Comparison of ENCODE assay signal across 10 cellular contexts in the genomic region with DNA sequence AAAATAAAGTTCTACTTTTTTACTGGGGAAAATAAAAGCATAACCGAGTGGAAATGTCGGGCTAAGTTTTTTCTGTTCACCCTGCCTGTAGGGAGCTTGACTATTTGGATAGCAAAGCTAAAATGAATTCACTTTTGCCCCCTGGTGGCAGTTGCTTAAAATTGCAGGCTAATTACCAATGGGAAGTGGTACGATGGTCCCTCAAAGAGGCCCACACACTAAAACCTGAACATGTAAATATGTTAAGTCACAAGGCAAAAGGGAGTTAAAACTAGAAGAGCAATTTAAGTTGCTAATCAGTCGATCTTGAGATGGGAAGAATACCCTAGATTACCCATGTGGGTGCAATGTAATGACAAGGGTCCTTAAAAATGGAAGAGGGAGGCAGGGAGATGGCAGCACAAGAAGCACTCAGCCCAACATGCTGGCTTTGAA. TPM values are rescaled to one million over a fixed set of nuclear protein-coding genes. Genes with fewer than 3 reads are reported as not detected.
DNase-seq lines count a peak whose midpoint lies in the region; ATAC-seq, FAIRE-seq and TF ChIP-seq lines count a peak whose summit lies in the region.
"Had no signal": no experiment of that assay in that cellular context is flagged by ENCODE, and none has a peak within 500 bp of the region (broad histone marks: within the 10 kb centered on the region; RNA-seq: fewer than 3 reads in every experiment).

No MANE protein-coding gene starts in this region.

- no peaks in the 10 kb centered on the region for H3K27me3 ChIP-seq in small intestine (ENCODE audit: control insufficient read depth in 2 of 2, insufficient read depth in 2 of 2, low read length in 2 of 2)
- H3K27me3 ChIP-seq: right atrium auricular region had no signal

- H3K36me3 ChIP-seq in small intestine (ENCODE audit: control insufficient read depth in 2 of 2, insufficient read depth in 2 of 2, low read length in 2 of 2), result no peaks in the 10 kb centered on the region
- H3K36me3 ChIP-seq: right atrium auricular region had no signal

- H3K27me3 Mint-ChIP-seq in chondrocyte (ENCODE audit: low read depth), result peaks cover 33% of the 10 kb centered on the region

- no peak overlapping the region for H3K4me3 Mint-ChIP-seq in chondrocyte (ENCODE audit: unreplicated experiment)

- peaks cover 5% of the 10 kb centered on the region for H3K9me3 Mint-ChIP-seq in chondrocyte (ENCODE audit: low read depth)

- H3K27ac Mint-ChIP-seq in chondrocyte (ENCODE audit: unreplicated experiment), result no peak overlapping the region

- peak; percentile 49 for DNase-seq in activated CD4-positive, alpha-beta T cell treated with anti-CD3 and anti-CD28 coated beads for 48 hours
- DNase-seq in activated CD4-positive, alpha-beta T cell treated with anti-CD3 and anti-CD28 coated beads for 1 hour, result no peak
- peak; percentile 63 to 75 for DNase-seq in NCI-H526 (lab: John Stamatoyannopoulos, UW)
- DNase-seq in chondrocyte (ENCODE audit: low spot score), result no peak
- peak; percentile 33 for DNase-seq in small intestine
- no peak for DNase-seq in substantia nigra (lab: John Stamatoyannopoulos, UW)

- peaks cover 3% of the 10 kb centered on the region for H3K4me1 Mint-ChIP-seq in chondrocyte (ENCODE audit: low read depth)

- H3K4me1 ChIP-seq in small intestine (ENCODE audit: control insufficient read depth in 2 of 2, insufficient read depth in 1 of 2, low read depth in 1 of 2, low read length in 1 of 2), result no peaks in the 10 kb centered on the region
- H3K4me1 ChIP-seq: right atrium auricular region had no signal

- H3K4me3 ChIP-seq in small intestine (ENCODE audit: low read depth in 1 of 2, low read length in 2 of 2), result no peak overlapping the region
- H3K4me3 ChIP-seq: right atrium auricular region had no signal

- H3K9me3 ChIP-seq in small intestine (ENCODE audit: control insufficient read depth, low read depth), result no peaks in the 10 kb centered on the region

- ATAC-seq in HG02938 (IDR thresholded peaks at IDR 0.05; ENCODE audit: unreplicated experiment) (no peak), GM18909 (IDR thresholded peaks at IDR 0.05; ENCODE audit: poor library complexity, unreplicated experiment) (no peak)

- no peaks in the 10 kb centered on the region for H3K36me3 Mint-ChIP-seq in chondrocyte (ENCODE audit: low read depth)
- H3K36me3 Mint-ChIP-seq: activated naive CD4-positive, alpha-beta T cell treated with anti-CD3 and anti-CD28 coated beads, Interleukin-2, amount 50 U/mL, for 72 hours had no signal

- FAIRE-seq in small intestine (lab: Jason Lieb, UNC), result no peak

- TF ChIP-seq CTCF in chondrocyte (IDR thresholded peaks at IDR 0.05), result peak; percentile 70

- 42 to 47% (median 46%) methylated on average over 4 of the region's 4 CpGs for WGBS in small intestine, 3 donors

- H3K27ac ChIP-seq in small intestine (ENCODE audit: low read depth in 1 of 2, low read length in 1 of 2) (no peak overlapping the region), substantia nigra (ENCODE audit: low read depth, low read length, poor library complexity, severe bottlenecking) (no peak overlapping the region)
- H3K27ac ChIP-seq: right atrium auricular region had no signal

RNA-seq across cellular contexts. Expression of a gene that starts 0.9 kb away (rescaled TPM):
- total RNA-seq in chondrocyte, result not detected in 3 replicates
- polyA plus RNA-seq in small intestine, result not detected
- total RNA-seq: activated naive CD4-positive, alpha-beta T cell treated with anti-CD3 and anti-CD28 coated beads, Interleukin-2, amount 50 U/mL, for 72 hours; right atrium auricular region had no signal

RNA-seq across cellular contexts. Expression of a gene that starts 2.4 kb away (rescaled TPM):
- not detected in 3 replicates for total RNA-seq in chondrocyte
- not detected for polyA plus RNA-seq in small intestine
- total RNA-seq: activated naive CD4-positive, alpha-beta T cell treated with anti-CD3 and anti-CD28 coated beads, Interleukin-2, amount 50 U/mL, for 72 hours; right atrium auricular region had no signal

RNA-seq across cellular contexts. Expression of a gene that starts 26.3 kb away (rescaled TPM):
- not detected in 3 replicates for total RNA-seq in chondrocyte
- not detected for polyA plus RNA-seq in small intestine
- total RNA-seq: activated naive CD4-positive, alpha-beta T cell treated with anti-CD3 and anti-CD28 coated beads, Interleukin-2, amount 50 U/mL, for 72 hours; right atrium auricular region had no signal

RNA-seq across cellular contexts. Expression of a gene that starts 48.6 kb away (rescaled TPM):
- not detected in 3 replicates for total RNA-seq in chondrocyte
- polyA plus RNA-seq in small intestine, result not detected
- total RNA-seq: activated naive CD4-positive, alpha-beta T cell treated with anti-CD3 and anti-CD28 coated beads, Interleukin-2, amount 50 U/mL, for 72 hours; right atrium auricular region had no signal

Comparison
In these comparisons a context has a peak if more than half of its experiments do, and no peak if none do; other contexts are left out.
1. DNase-seq: peak in activated CD4-positive, alpha-beta T cell treated with anti-CD3 and anti-CD28 coated beads for 48 hours (single experiment), NCI-H526 (2 of 2) and small intestine (single experiment); none in activated CD4-positive, alpha-beta T cell treated with anti-CD3 and anti-CD28 coated beads for 1 hour (single experiment), chondrocyte (single experiment) and substantia nigra (0 of 49).